8 cellular contexts compared by ENCODE assay signal in genomic region chr4:40316782-40317635, GRCh38. TPM values are rescaled to one million over a fixed set of nuclear protein-coding genes. Genes with fewer than 3 reads are reported as not detected.
A peak's percentile ranks its signal among the peaks of the same experiment; 100 is the strongest.
DNase-seq lines count a peak whose midpoint lies in the region; ATAC-seq and TF ChIP-seq lines count a peak whose summit lies in the region.

No MANE protein-coding gene starts in this region.

- intact Hi-C loops in left colon (cut with DNase I, micrococcal nuclease), result loop anchor here in 1 of 2 donors (5.0 kb wide), 1 partner anchor 260 kb away; the partner anchor contains the start of gene N4BP2

- ATAC-seq in HG02885 (IDR thresholded peaks at IDR 0.05; ENCODE audit: poor library complexity, unreplicated experiment) (peak; percentile 67), left colon (peak; percentile 78), HG02884 (IDR thresholded peaks at IDR 0.05; ENCODE audit: unreplicated experiment) (no peak)

- DNase-seq in SW480 (ENCODE audit: low spot score) (peak; percentile 79), left colon (peak in 1 of 2 donors; percentile 34), NCI-H187 (lab: John Stamatoyannopoulos, UW) (no peak)
- DNase-seq in central memory CD4-positive, alpha-beta T cell, result peak; percentile 73
- DNase-seq in stimulated activated CD4-positive, alpha-beta T cell treated with anti-CD3 and anti-CD28 coated beads, Interleukin-4, amount 100 ng/mL, for 24 hours, result peak; percentile 68

- TF ChIP-seq CTCF in GM12872 (IDR thresholded peaks at IDR 0.05; ENCODE audit: insufficient read depth, low read depth, low read length), result peak; percentile 80

RNA-seq across cellular contexts. Expression of gene CHRNA9, which starts 18.1 kb away (rescaled TPM):
- total RNA-seq in left colon, result not detected

Comparison
In these comparisons a context has a peak if more than half of its experiments do, and no peak if none do; other contexts are left out.
1. DNase-seq: peak in SW480 (single experiment), central memory CD4-positive, alpha-beta T cell (single experiment) and stimulated activated CD4-positive, alpha-beta T cell treated with anti-CD3 and anti-CD28 coated beads, Interleukin-4, amount 100 ng/mL, for 24 hours (single experiment); none in NCI-H187 (0 of 2).